ENCODE assay signal across 11 cellular contexts in the genomic region with DNA sequence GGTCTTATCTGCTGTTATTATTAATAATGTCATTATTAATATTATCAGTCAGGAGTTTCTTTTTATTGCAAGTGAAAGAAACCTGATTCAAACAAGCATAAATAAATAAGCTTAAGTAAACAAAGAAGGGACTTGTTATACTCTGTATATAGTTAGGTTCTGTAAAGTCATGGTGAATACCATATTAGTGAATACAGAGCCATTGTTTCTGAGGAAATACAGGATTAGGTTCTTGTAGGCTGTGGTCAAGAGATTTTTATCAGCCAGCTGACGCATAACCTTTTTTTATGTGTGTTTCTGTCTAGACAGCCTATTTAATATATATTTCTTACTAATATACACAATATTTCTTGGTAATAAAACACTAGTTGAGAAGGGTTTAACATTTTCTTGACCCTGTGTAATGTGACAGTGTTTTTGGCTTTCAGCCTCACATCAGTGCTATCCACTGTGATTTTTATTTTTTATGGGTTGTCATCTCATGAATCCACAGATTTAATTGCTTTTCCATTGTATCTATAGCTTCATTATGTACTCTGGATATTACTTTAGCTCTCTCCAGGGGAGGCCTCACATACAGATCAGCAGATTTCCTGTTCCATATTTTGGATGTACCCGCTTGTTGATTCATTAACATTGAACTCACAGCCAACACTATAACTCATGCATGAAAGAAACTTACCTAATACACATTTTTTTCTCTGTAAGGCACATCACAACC. TPM values are rescaled to one million over a fixed set of nuclear protein-coding genes. Genes with fewer than 3 reads are reported as not detected.
DNase-seq lines count a peak whose midpoint lies in the region; ATAC-seq lines count a peak whose summit lies in the region.
"Had no signal": no experiment of that assay in that cellular context is flagged by ENCODE, and none has a peak within 500 bp of the region (broad histone marks: within the 10 kb centered on the region; RNA-seq: fewer than 3 reads in every experiment).

No MANE protein-coding gene starts in this region.

- peak overlapping the region; percentile 78 for H3K27ac Mint-ChIP-seq in central memory CD8-positive, alpha-beta T cell (ENCODE audit: low read depth)
- H3K27ac Mint-ChIP-seq in naive B cell, result peak overlapping the region in 4 of 6 donors; percentile 17 to 84 (median 48)
- H3K27ac Mint-ChIP-seq: dendritic cell treated with granulocyte-macrophage colony-stimulating factor and Interleukin-4, amounts not matched to agents 40 ng/mL and 50 ng/mL, for 4 days; GM23338 had no signal

- H3K27me3 ChIP-seq in ACC112 (ENCODE audit: insufficient read depth, low read length), result no peaks in the 10 kb centered on the region

- peak; percentile 49 for ATAC-seq in central memory CD8-positive, alpha-beta T cell (replicated peaks; ENCODE audit: extremely low read depth, poor library complexity, severe bottlenecking)
- ATAC-seq in naive B cell (ENCODE audit: low read depth in 2 of 2), result no peak
- no peak for ATAC-seq in GM21423 (IDR thresholded peaks at IDR 0.05; ENCODE audit: unreplicated experiment)
- ATAC-seq: GM23338 had no signal

- H3K79me2 ChIP-seq in ACC112 (ENCODE audit: control insufficient read depth, insufficient read depth, low read length, unreplicated experiment), result peaks cover 4% of the 10 kb centered on the region

- H3K9me3 Mint-ChIP-seq in central memory CD8-positive, alpha-beta T cell, result no peaks in the 10 kb centered on the region
- H3K9me3 Mint-ChIP-seq in naive B cell, result peaks cover 0 to 5% (median 0%) of the 10 kb centered on the region in 7 donors
- H3K9me3 Mint-ChIP-seq: dendritic cell treated with granulocyte-macrophage colony-stimulating factor and Interleukin-4, amounts not matched to agents 40 ng/mL and 50 ng/mL, for 4 days; GM23338 had no signal

- peak overlapping the region; percentile 12 for H3K4me3 Mint-ChIP-seq in central memory CD8-positive, alpha-beta T cell
- peak overlapping the region in 3 of 8 donors; percentile 3 to 40 (median 29) for H3K4me3 Mint-ChIP-seq in naive B cell
- H3K4me3 Mint-ChIP-seq: dendritic cell treated with granulocyte-macrophage colony-stimulating factor and Interleukin-4, amounts not matched to agents 40 ng/mL and 50 ng/mL, for 4 days; GM23338 had no signal

- peaks cover 57% of the 10 kb centered on the region for H3K4me1 Mint-ChIP-seq in central memory CD8-positive, alpha-beta T cell
- peaks cover 36 to 61% (median 46%) of the 10 kb centered on the region in 3 donors for H3K4me1 Mint-ChIP-seq in naive B cell

- DNase-seq in HS-27A (ENCODE audit: low read depth) (peak; percentile 42), naive B cell (no peak), NCI-H526 treated with DMSO at 0.1 percent for 48 hours (lab: John Stamatoyannopoulos, UW) (no peak), cerebellar cortex (ENCODE audit: low spot score) (no peak)
- DNase-seq in central memory CD8-positive, alpha-beta T cell (ENCODE audit: low spot score in 2 of 2), result no peak
- DNase-seq in activated effector memory CD4-positive, alpha-beta T cell treated with Interleukin-2 at 50 U/mL for 16 hours, result no peak
- DNase-seq: NCI-H1092 had no signal

- H3K27me3 Mint-ChIP-seq in central memory CD8-positive, alpha-beta T cell, result no peaks in the 10 kb centered on the region
- no peaks in the 10 kb centered on the region for H3K27me3 Mint-ChIP-seq in naive B cell
- H3K27me3 Mint-ChIP-seq: dendritic cell treated with granulocyte-macrophage colony-stimulating factor and Interleukin-4, amounts not matched to agents 40 ng/mL and 50 ng/mL, for 4 days had no signal

- H3K4me1 ChIP-seq in ACC112 (ENCODE audit: control insufficient read depth, insufficient read depth, low read length, unreplicated experiment), result peaks cover 24% of the 10 kb centered on the region

- H3K36me3 ChIP-seq in ACC112 (ENCODE audit: insufficient read depth, low read length), result no peaks in the 10 kb centered on the region; the same call in 1 of the 2 replicates

- H3K4me3 ChIP-seq in ACC112 (ENCODE audit: low read depth, low read length), result peak overlapping the region; percentile 67
- H3K4me3 ChIP-seq: GM23338 had no signal

- H3K27ac ChIP-seq in ACC112 (ENCODE audit: low read depth, low read length), result peak overlapping the region; percentile 80

- peaks cover 22% of the 10 kb centered on the region for H3K36me3 Mint-ChIP-seq in central memory CD8-positive, alpha-beta T cell (ENCODE audit: insufficient read depth)
- H3K36me3 Mint-ChIP-seq in naive B cell, result peaks cover 18 to 29% of the 10 kb centered on the region in 2 donors

- peak overlapping the region; percentile 58 for H2AFZ ChIP-seq in ACC112 (ENCODE audit: low read length, unreplicated experiment)
- H2AFZ ChIP-seq: GM23338 had no signal

RNA-seq across cellular contexts. Expression of a gene that starts 8.0 kb away (rescaled TPM):
- 10 to 100 TPM; 31.6 to 50.8 (median 45.8) TPM for polyA plus RNA-seq in naive B cell (ENCODE audit: low read depth in 6 of 6)
